In genomic region chr17:29451338-29451737, GRCh38 we compare ENCODE assay signal across 21 cellular contexts.
DNase-seq lines count a peak whose midpoint lies in the region; ATAC-seq and TF ChIP-seq lines count a peak whose summit lies in the region.
"Had no signal": no experiment of that assay in that cellular context is flagged by ENCODE, and none has a peak within 500 bp of the region (broad histone marks: within the 10 kb centered on the region; RNA-seq: fewer than 3 reads in every experiment).

No MANE protein-coding gene starts in this region.

- DNase-seq in left ventricle myocardium superior (no peak), right atrium auricular region (ENCODE audit: low spot score) (no peak), NCI-H2227 treated with DMSO at 0.1 percent for 48 hours (lab: John Stamatoyannopoulos, UW) (peak; percentile 13), mesothelial cell of epicardium (ENCODE audit: low spot score in 2 of 2, unreplicated experiment in 2 of 2) (no peak), hippocampal formation (lab: John Stamatoyannopoulos, UW) (no peak), T-helper 1 cell (no peak)
- DNase-seq in stimulated activated effector memory CD8-positive, alpha-beta T cell treated with anti-CD3 and anti-CD28 coated beads, Interleukin-12 subunit alpha, Interleukin-12 subunit beta, amount 100 ng/mL, for 72 hours (ENCODE audit: low spot score in 2 of 2), result no peak
- DNase-seq: activated CD4-positive, alpha-beta T cell treated with anti-CD3 and anti-CD28 coated beads for 48 hours; amygdala; effector CD4-positive, alpha-beta T cell; erythroblast; foreskin keratinocyte; hypothalamus; islet precursor cell; lower lobe of right lung; occipital lobe had no signal

- peaks cover 9% of the 10 kb centered on the region for H3K4me1 Mint-ChIP-seq in mesothelial cell of epicardium
- peaks cover 31% of the 10 kb centered on the region for H3K4me1 Mint-ChIP-seq in stimulated activated effector memory CD8-positive, alpha-beta T cell treated with anti-CD3 and anti-CD28 coated beads, Interleukin-12 subunit alpha, Interleukin-12 subunit beta, amount 100 ng/mL, for 72 hours

- no peak overlapping the region for H3K4me3 ChIP-seq in right atrium auricular region
- H3K4me3 ChIP-seq: lower lobe of right lung, SJSA1 had no signal

- H3K27ac Mint-ChIP-seq in mesothelial cell of epicardium, result peak overlapping the region; percentile 55
- peak overlapping the region; percentile 58 for H3K27ac Mint-ChIP-seq in stimulated activated effector memory CD8-positive, alpha-beta T cell treated with anti-CD3 and anti-CD28 coated beads, Interleukin-12 subunit alpha, Interleukin-12 subunit beta, amount 100 ng/mL, for 72 hours
- H3K27ac Mint-ChIP-seq: activated T-helper 2 cell treated with anti-CD3 and anti-CD28 coated beads, Interferon-gamma antibody, Interleukin-2, Interleukin-4, amounts not matched to agents 10 μg/mL and 5 μg/mL and 100 μg/mL, durations not matched to agents 14 hours and 24 hours and 36 hours; type B pancreatic cell had no signal

- H3K4me3 Mint-ChIP-seq in mesothelial cell of epicardium, result no peak overlapping the region
- no peak overlapping the region for H3K4me3 Mint-ChIP-seq in stimulated activated effector memory CD8-positive, alpha-beta T cell treated with anti-CD3 and anti-CD28 coated beads, Interleukin-12 subunit alpha, Interleukin-12 subunit beta, amount 100 ng/mL, for 72 hours
- H3K4me3 Mint-ChIP-seq: type B pancreatic cell had no signal

- TF ChIP-seq CTCF in right atrium auricular region (IDR thresholded peaks at IDR 0.05) (no peak), mesothelial cell of epicardium (IDR thresholded peaks at IDR 0.05; ENCODE audit: unreplicated experiment) (no peak)

- H3K9me3 ChIP-seq in right atrium auricular region, result no peaks in the 10 kb centered on the region
- H3K9me3 ChIP-seq: lower lobe of right lung, SJSA1 had no signal

- peak; percentile 63 for ATAC-seq in left ventricle myocardium superior
- no peak for ATAC-seq in stimulated activated effector memory CD8-positive, alpha-beta T cell treated with anti-CD3 and anti-CD28 coated beads, Interleukin-12 subunit alpha, Interleukin-12 subunit beta, amount 100 ng/mL, for 72 hours
- ATAC-seq in GM18519 (IDR thresholded peaks at IDR 0.05; ENCODE audit: low FRiP score, unreplicated experiment), result no peak
- ATAC-seq: foreskin keratinocyte, lower lobe of right lung, Panc1 had no signal

- intact Hi-C loops in left ventricle myocardium superior (cut with micrococcal nuclease), result no loop called here

- no peaks in the 10 kb centered on the region for H3K27me3 Mint-ChIP-seq in mesothelial cell of epicardium (ENCODE audit: low read depth)
- H3K27me3 Mint-ChIP-seq: type B pancreatic cell had no signal

- H3K27ac ChIP-seq in right atrium auricular region, result no peak overlapping the region
- H3K27ac ChIP-seq: foreskin keratinocyte, lower lobe of right lung, SJSA1 had no signal

- peaks cover 0 to 16% of the 10 kb centered on the region in 2 donors for H3K4me1 ChIP-seq in right atrium auricular region
- H3K4me1 ChIP-seq: foreskin keratinocyte, lower lobe of right lung, SJSA1 had no signal

- peaks cover 20% of the 10 kb centered on the region for H3K36me3 ChIP-seq in right atrium auricular region

- H3K36me3 Mint-ChIP-seq in mesothelial cell of epicardium, result peaks cover 36% of the 10 kb centered on the region
- H3K36me3 Mint-ChIP-seq in stimulated activated effector memory CD8-positive, alpha-beta T cell treated with anti-CD3 and anti-CD28 coated beads, Interleukin-12 subunit alpha, Interleukin-12 subunit beta, amount 100 ng/mL, for 72 hours, result peaks cover 61% of the 10 kb centered on the region

- H3K9me3 Mint-ChIP-seq in mesothelial cell of epicardium, result peaks cover 8% of the 10 kb centered on the region
- no peaks in the 10 kb centered on the region for H3K9me3 Mint-ChIP-seq in stimulated activated effector memory CD8-positive, alpha-beta T cell treated with anti-CD3 and anti-CD28 coated beads, Interleukin-12 subunit alpha, Interleukin-12 subunit beta, amount 100 ng/mL, for 72 hours
- H3K9me3 Mint-ChIP-seq: activated T-helper 2 cell treated with anti-CD3 and anti-CD28 coated beads, Interferon-gamma antibody, Interleukin-2, Interleukin-4, amounts not matched to agents 10 μg/mL and 5 μg/mL and 100 μg/mL, durations not matched to agents 14 hours and 24 hours and 36 hours; type B pancreatic cell had no signal

- no peaks in the 10 kb centered on the region for H3K27me3 ChIP-seq in right atrium auricular region
- H3K27me3 ChIP-seq: foreskin keratinocyte, SJSA1 had no signal
